In genomic region chr12:41264281-41264680, GRCh38 we compare ENCODE assay signal across 8 cellular contexts.
A peak's percentile ranks its signal among the peaks of the same experiment; 100 is the strongest.
DNase-seq lines count a peak whose midpoint lies in the region; ATAC-seq and TF ChIP-seq lines count a peak whose summit lies in the region.

No MANE protein-coding gene starts in this region.

- H4K20me1 ChIP-seq in PC-3 (ENCODE audit: low read length), result no peaks in the 10 kb centered on the region

- CTCF ChIA-PET in PC-3 (lab: Charles Lee), result interaction anchor here (0.6 to 1.0 kb wide), 3 partner anchors 530 to 841 kb away, joined by 3 to 5 read pairs (median 3); no protein-coding TSS in a partner anchor

- H3K4me3 Mint-ChIP-seq in activated T-cell treated with anti-CD3 and anti-CD28 coated beads, Interleukin-2, amount 50 U/mL, for 72 hours, result no peak overlapping the region

- DNase-seq in AG10803 (ENCODE audit: low read depth) (no peak), H7 (peak; percentile 9), PC-3 (peak; percentile 35), globus pallidus (ENCODE audit: low spot score) (peak; percentile 24), cortex of kidney (lab: John Stamatoyannopoulos, UW) (no peak), UCSD-AML1 (lab: John Stamatoyannopoulos, UW; ENCODE audit: unreplicated experiment) (no peak), inferior parietal cortex (ENCODE audit: extremely low spot score) (no peak)
- DNase-seq in activated T-cell treated with anti-CD3 and anti-CD28 coated beads, Interleukin-2, amount 50 U/mL, for 72 hours, result no peak

- no peak overlapping the region for H2AFZ ChIP-seq in PC-3 (ENCODE audit: low read length)

- H3K79me2 ChIP-seq in PC-3 (ENCODE audit: low read length), result no peaks in the 10 kb centered on the region

- H3K27me3 ChIP-seq in H7 (ENCODE audit: control insufficient read depth, insufficient read depth, low read length) (no peaks in the 10 kb centered on the region), PC-3 (ENCODE audit: low read length) (peaks cover 40% of the 10 kb centered on the region)

- H3K9me3 ChIP-seq in PC-3 (ENCODE audit: low read length), result no peaks in the 10 kb centered on the region

- no peaks in the 10 kb centered on the region for H3K4me1 Mint-ChIP-seq in activated T-cell treated with anti-CD3 and anti-CD28 coated beads, Interleukin-2, amount 50 U/mL, for 72 hours (ENCODE audit: low read depth)

- BruUV-seq in PC-3 (replicated peaks; lab: Mats Ljungman, UMichigan), result no TSS peak

- no peaks in the 10 kb centered on the region for H3K36me3 ChIP-seq in H7 (replicated peaks; ENCODE audit: control insufficient read depth, insufficient read depth, low read length)
- H3K36me3 ChIP-seq in PC-3 (ENCODE audit: low read depth, low read length), result no peaks in the 10 kb centered on the region

- H3K36me3 Mint-ChIP-seq in activated T-cell treated with anti-CD3 and anti-CD28 coated beads, Interleukin-2, amount 50 U/mL, for 72 hours (ENCODE audit: insufficient read depth in 2 of 2), result no peaks in the 10 kb centered on the region

- H3K27me3 Mint-ChIP-seq in activated T-cell treated with anti-CD3 and anti-CD28 coated beads, Interleukin-2, amount 50 U/mL, for 72 hours (ENCODE audit: low read depth), result no peaks in the 10 kb centered on the region

- intact Hi-C loops in PC-3 (cut with micrococcal nuclease), result loop anchor here (1.0 to 10.0 kb wide), 4 partner anchors 317 to 840 kb away; no protein-coding TSS in a partner anchor

- no peaks in the 10 kb centered on the region for H3F3A ChIP-seq in PC-3 (ENCODE audit: low read length, unreplicated experiment)

- H3K4me3 ChIP-seq in AG10803 (ENCODE audit: low read length) (no peak overlapping the region), H7 (ENCODE audit: insufficient read depth, low read depth, low read length) (no peak overlapping the region), PC-3 (ENCODE audit: low read length) (no peak overlapping the region)

- no peaks in the 10 kb centered on the region for H3K9me3 Mint-ChIP-seq in activated T-cell treated with anti-CD3 and anti-CD28 coated beads, Interleukin-2, amount 50 U/mL, for 72 hours

- H3K9ac ChIP-seq in PC-3 (ENCODE audit: low read length), result no peak overlapping the region

- peak; percentile 54; the same call in 1 of the 2 replicates for ATAC-seq in PC-3
- no peak for ATAC-seq in activated T-cell treated with anti-CD3 and anti-CD28 coated beads, Interleukin-2, amount 50 U/mL, for 72 hours (replicated peaks in 1 of 2)

- H3K4me2 ChIP-seq in PC-3 (ENCODE audit: low read length), result no peak overlapping the region

- POLR2A ChIA-PET in PC-3 (lab: Charles Lee; ENCODE audit: unreplicated experiment), result no interaction called here

- H3K4me1 ChIP-seq in PC-3 (ENCODE audit: insufficient read depth, low read length), result no peaks in the 10 kb centered on the region

- no peak overlapping the region for H3K27ac ChIP-seq in PC-3 (ENCODE audit: low read length)

- no peaks in the 10 kb centered on the region for H3K9me2 ChIP-seq in PC-3 (replicated peaks; ENCODE audit: low read length)

- H3K27ac Mint-ChIP-seq in activated T-cell treated with anti-CD3 and anti-CD28 coated beads, Interleukin-2, amount 50 U/mL, for 72 hours, result no peak overlapping the region

- TF ChIP-seq CTCF in AG10803 (conservative IDR thresholded peaks at IDR 0.05; ENCODE audit: low read length) (peak; percentile 22), PC-3 (conservative IDR thresholded peaks at IDR 0.05; ENCODE audit: low read depth, low read length) (peak; percentile 68)

Comparison
In these comparisons a context has a peak if more than half of its experiments do, and no peak if none do; other contexts are left out.
1. DNase-seq: peak in H7 (single experiment), PC-3 (single experiment) and globus pallidus (single experiment); none in AG10803 (single experiment), cortex of kidney (single experiment), activated T-cell treated with anti-CD3 and anti-CD28 coated beads, Interleukin-2, amount 50 U/mL, for 72 hours (0 of 2), UCSD-AML1 (single experiment) and inferior parietal cortex (single experiment).